In the genomic region with DNA sequence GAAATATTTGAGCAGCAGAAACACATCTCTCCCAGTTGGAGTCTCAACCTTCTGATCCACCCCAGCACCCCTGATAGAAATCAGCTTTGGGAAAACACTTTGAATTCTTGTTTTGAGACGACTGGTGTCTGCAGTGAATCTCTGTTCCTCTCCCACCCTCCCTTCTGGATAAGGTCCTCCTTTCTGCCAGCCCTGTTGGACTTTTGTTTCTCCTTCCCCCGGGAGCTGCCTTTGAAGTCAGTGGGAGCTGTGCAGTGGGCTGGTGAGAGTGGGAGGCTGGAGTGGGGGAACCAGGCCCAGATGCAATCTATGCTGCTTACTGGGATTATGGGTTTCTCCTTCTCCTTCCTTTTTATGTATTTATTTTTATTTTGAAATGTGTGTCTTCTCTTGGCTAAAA, we compare ENCODE assay signal across 16 cellular contexts. TPM values are rescaled to one million over a fixed set of nuclear protein-coding genes. Genes with fewer than 3 reads are reported as not detected.
DNase-seq lines count a peak whose midpoint lies in the region; ATAC-seq and TF ChIP-seq lines count a peak whose summit lies in the region.
"Had no signal": no experiment of that assay in that cellular context is flagged by ENCODE, and none has a peak within 500 bp of the region (broad histone marks: within the 10 kb centered on the region; RNA-seq: fewer than 3 reads in every experiment).

No MANE protein-coding gene starts in this region.

- no peak overlapping the region for H2BK15ac ChIP-seq in neuronal stem cell (ENCODE audit: low read length)

- H3K18ac ChIP-seq in neuronal stem cell (ENCODE audit: low read length), result peak overlapping the region; percentile 6

- intact Hi-C loops in right lobe of liver (cut with DNase I), result no loop called here

- no peak overlapping the region for H2BK120ac ChIP-seq in neuronal stem cell (ENCODE audit: low read depth, low read length)

- H2BK5ac ChIP-seq in neuronal stem cell (ENCODE audit: low read length), result no peak overlapping the region

- H2AFZ ChIP-seq in neuronal stem cell (ENCODE audit: low read length), result peak overlapping the region; percentile 70
- no peak overlapping the region for H2AFZ ChIP-seq in smooth muscle cell (ENCODE audit: low read depth)

- TF ChIP-seq CTCF in smooth muscle cell (IDR thresholded peaks at IDR 0.05; ENCODE audit: borderline replicate concordance, insufficient read depth, poor library complexity, severe bottlenecking), result no peak
- TF ChIP-seq CTCF in foreskin fibroblast (IDR thresholded peaks at IDR 0.05; ENCODE audit: low read depth, low read length), result no peak
- TF ChIP-seq CTCF in right lobe of liver (IDR thresholded peaks at IDR 0.05), result no peak

- H3K27ac ChIP-seq in SK-N-MC (peak overlapping the region; percentile 38; the same call in 1 of the 2 replicates), mesodermal cell (ENCODE audit: low read depth, low read length, severe bottlenecking) (peak overlapping the region; percentile 80), neuronal stem cell (replicated peaks; ENCODE audit: low read length) (no peak overlapping the region), smooth muscle cell (ENCODE audit: low read depth) (peak overlapping the region; percentile 86), right lobe of liver (no peak overlapping the region)
- H3K27ac ChIP-seq: C4-2B had no signal

- WGBS in mesodermal cell (ENCODE audit: insufficient coverage in 2 of 2), 2 experiments, result 50% methylated on average over 1 of the region's 2 CpGs; no CpG with 5 or more reads in 1 of the 2 experiments
- no CpG with 5 or more reads among the region's 2 CpGs for WGBS in neuronal stem cell (ENCODE audit: extremely low coverage in 2 of 2, insufficient read length in 2 of 2, insufficient replicate concordance in 1 of 2), 2 donors
- WGBS in smooth muscle cell (ENCODE audit: low lambda C conversion rate), result 5% methylated on average over 2 of the region's 2 CpGs
- WGBS in right lobe of liver (ENCODE audit: insufficient coverage, low coverage, low lambda C conversion rate, missing lambda C conversion rate), result 66% methylated on average over 2 of the region's 2 CpGs

- H3K27me3 ChIP-seq in neuronal stem cell (ENCODE audit: control insufficient read depth in 3 of 3, insufficient read depth in 3 of 3, low read depth in 1 of 3, low read length in 3 of 3) (no peaks in the 10 kb centered on the region), smooth muscle cell (ENCODE audit: low read depth) (no peaks in the 10 kb centered on the region), right lobe of liver (no peaks in the 10 kb centered on the region)
- H3K27me3 ChIP-seq: BE2C had no signal

- peaks cover 7% of the 10 kb centered on the region for H3F3A ChIP-seq in smooth muscle cell (ENCODE audit: low read depth)

- no peak overlapping the region for H3K23ac ChIP-seq in neuronal stem cell (ENCODE audit: low read depth, low read length, poor library complexity)

- H3K9me3 ChIP-seq in SK-N-MC (ENCODE audit: low read depth, low read length) (no peaks in the 10 kb centered on the region), mesodermal cell (ENCODE audit: control insufficient read depth, low read length) (no peaks in the 10 kb centered on the region), neuronal stem cell (replicated peaks in 1 of 2; ENCODE audit: control insufficient read depth in 2 of 2, insufficient read depth in 1 of 2, low read depth in 1 of 2, low read length in 2 of 2) (no peaks in the 10 kb centered on the region), smooth muscle cell (replicated peaks; ENCODE audit: low read depth) (no peaks in the 10 kb centered on the region), right lobe of liver (no peaks in the 10 kb centered on the region)
- H3K9me3 ChIP-seq: BE2C had no signal

- H3K79me1 ChIP-seq in neuronal stem cell (ENCODE audit: low read depth, low read length), result no peaks in the 10 kb centered on the region

- DNase-seq in SK-N-MC (ENCODE audit: low read depth, low spot score) (no peak), neuronal stem cell (ENCODE audit: low spot score) (no peak), smooth muscle cell (lab: John Stamatoyannopoulos, UW; ENCODE audit: unreplicated experiment) (no peak), HPDE6-E6E7 (ENCODE audit: extremely low spot score) (no peak), foreskin fibroblast (no peak), right lobe of liver (no peak)
- DNase-seq: BE2C; CD4-positive, alpha-beta memory T cell; COR-L47; DMS153; DND-41; GF-D8; GOT3; H9 had no signal

- H3K79me2 ChIP-seq in smooth muscle cell (ENCODE audit: low read depth), result peaks cover 61% of the 10 kb centered on the region

- no peak overlapping the region for H3K4me3 ChIP-seq in SK-N-MC
- no peak overlapping the region for H3K4me3 ChIP-seq in mesodermal cell (ENCODE audit: extremely low read depth, insufficient read depth, low read length, poor library complexity, severe bottlenecking)
- H3K4me3 ChIP-seq in neuronal stem cell (ENCODE audit: low read length in 2 of 2), result no peak overlapping the region
- no peak overlapping the region for H3K4me3 ChIP-seq in smooth muscle cell
- no peak overlapping the region for H3K4me3 ChIP-seq in foreskin fibroblast (ENCODE audit: low read depth in 1 of 2, low read length in 2 of 2)
- H3K4me3 ChIP-seq in right lobe of liver, result no peak overlapping the region

- no peak for TF ChIP-seq POLR2A in right lobe of liver (IDR thresholded peaks at IDR 0.05)

- H2AK5ac ChIP-seq in neuronal stem cell (ENCODE audit: low read depth, low read length), result no peak overlapping the region

- H4K91ac ChIP-seq in neuronal stem cell (ENCODE audit: low read depth, low read length, poor library complexity), result no peak overlapping the region

- no peak overlapping the region for H3K4me2 ChIP-seq in neuronal stem cell (ENCODE audit: insufficient read depth, low read length, poor library complexity, severe bottlenecking)
- H3K4me2 ChIP-seq in smooth muscle cell, result peak overlapping the region; percentile 77

- H3K4ac ChIP-seq in neuronal stem cell (ENCODE audit: low read length), result no peak overlapping the region

- H3K9ac ChIP-seq in SK-N-MC (ENCODE audit: insufficient read length) (no peak overlapping the region), neuronal stem cell (ENCODE audit: low read depth, low read length, poor library complexity) (no peak overlapping the region), smooth muscle cell (ENCODE audit: low read depth) (no peak overlapping the region)

- no peak overlapping the region for H3K14ac ChIP-seq in neuronal stem cell (ENCODE audit: low read length)

- ATAC-seq in right lobe of liver, result no peak

- H3K4me1 ChIP-seq in mesodermal cell (ENCODE audit: control insufficient read depth, insufficient read depth, low read length, poor library complexity, severe bottlenecking) (peaks cover 72% of the 10 kb centered on the region), neuronal stem cell (ENCODE audit: control insufficient read depth in 2 of 2, insufficient read depth in 1 of 2, low read depth in 1 of 2, low read length in 2 of 2) (peaks cover 6 to 7% of the 10 kb centered on the region in 2 donors), smooth muscle cell (ENCODE audit: low read depth) (peaks cover 68% of the 10 kb centered on the region), right lobe of liver (no peaks in the 10 kb centered on the region)
- H3K4me1 ChIP-seq: BE2C had no signal

- peaks cover 58% of the 10 kb centered on the region for H3K36me3 ChIP-seq in SK-N-MC (ENCODE audit: insufficient read depth, low read length)
- H3K36me3 ChIP-seq in mesodermal cell (ENCODE audit: control insufficient read depth, insufficient read depth, low read length), result peaks cover 36% of the 10 kb centered on the region
- H3K36me3 ChIP-seq in neuronal stem cell (replicated peaks in 1 of 2; ENCODE audit: control insufficient read depth in 2 of 2, insufficient read depth in 2 of 2, low read length in 2 of 2), result no peaks in the 10 kb centered on the region
- H3K36me3 ChIP-seq in smooth muscle cell (ENCODE audit: low read depth), result no peaks in the 10 kb centered on the region
- no peaks in the 10 kb centered on the region for H3K36me3 ChIP-seq in right lobe of liver
- H3K36me3 ChIP-seq: BE2C had no signal

- peaks cover 5% of the 10 kb centered on the region for H4K20me1 ChIP-seq in smooth muscle cell (ENCODE audit: low read depth)

- no peak overlapping the region for H2BK12ac ChIP-seq in neuronal stem cell (ENCODE audit: low read length)

- H4K8ac ChIP-seq in neuronal stem cell (ENCODE audit: low read depth, low read length), result no peak overlapping the region

RNA-seq across cellular contexts. Expression of gene FLRT2, which starts 49.0 kb away (rescaled TPM):
- 82.3 TPM for polyA plus RNA-seq in mesodermal cell (2013, experiment 1 of 2)
- polyA plus RNA-seq in mesodermal cell (2013, experiment 2 of 2), result 80.4 TPM
- polyA plus RNA-seq in neuronal stem cell (2013, experiment 1 of 2), result 5.2 TPM
- 5.2 TPM for polyA plus RNA-seq in neuronal stem cell (2013, experiment 2 of 2)
- total RNA-seq in smooth muscle cell (89.0 and 104 TPM in 2 replicates), right lobe of liver (1 to 10 TPM in 5 of 6 experiments, under 1 TPM in 1; 0.12 to 4.1 (median 2.0) TPM)
- polyA plus RNA-seq in smooth muscle cell, result 47.0 and 52.3 TPM in 2 replicates
- polyA plus RNA-seq: CD4-positive, alpha-beta memory T cell had no signal

Comparison
In these comparisons a context has a peak if more than half of its experiments do, and no peak if none do; other contexts are left out.
1. H3K27ac ChIP-seq: peak in SK-N-MC (single experiment), mesodermal cell (single experiment) and smooth muscle cell (single experiment); none in neuronal stem cell (single experiment) and right lobe of liver (0 of 3).
2. RNA of gene FLRT2, which starts 49.0 kb away (total RNA-seq): 89.0 to 104 TPM in smooth muscle cell; 0.12 to 4.1 TPM in right lobe of liver; every median in the first group is over 10 times any median in the second.